ENCODE assay signal across 1 cellular context in genomic region chr1:27332536-27333281, GRCh38.
TF ChIP-seq lines count a peak whose summit lies in the region.

No MANE protein-coding gene starts in this region.

TF ChIP-seq in GM12878, 131 proteins besides CTCF, POLR2A, EP300 and RAD21:
- TF ChIP-seq IRF4 (IDR thresholded peaks at IDR 0.05; ENCODE audit: low read depth, low read length), result 0 out of 2 replicates have a peak, but pooled peaks have one; percentile 20
- no peak for TF ChIP-seq MYB (IDR thresholded peaks at IDR 0.05; ENCODE audit: borderline replicate concordance, low read depth, low read length)
- peak; percentile 52; the same call in 1 of the 2 replicates for TF ChIP-seq SMC3 (IDR thresholded peaks at IDR 0.05; ENCODE audit: borderline replicate concordance, low read length)
- no peak for TF ChIP-seq USF2 (IDR thresholded peaks at IDR 0.05; ENCODE audit: borderline replicate concordance, low read depth, low read length)
- no peak for TF ChIP-seq ATF7 (IDR thresholded peaks at IDR 0.05; ENCODE audit: low read depth)
